ENCODE assay signal across 27 cellular contexts in the genomic region with DNA sequence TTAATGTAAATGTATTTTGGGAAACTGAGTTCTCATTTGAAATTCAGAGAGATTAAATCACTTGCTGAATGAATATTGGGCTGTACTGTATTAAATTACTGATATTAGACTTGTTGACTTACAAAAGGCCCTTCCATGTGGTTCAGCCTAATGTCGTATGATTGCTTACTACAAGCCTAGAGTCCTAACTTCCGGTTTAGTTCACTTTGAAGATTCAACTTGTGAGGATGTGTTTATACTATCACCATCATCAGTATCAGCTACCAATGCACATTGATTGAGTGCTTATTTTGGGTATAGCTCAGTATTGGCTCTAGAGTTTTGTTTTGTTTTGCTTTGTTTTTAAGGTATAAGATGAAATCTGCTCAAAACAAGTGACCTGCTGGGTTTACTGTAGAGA. TPM values are rescaled to one million over a fixed set of nuclear protein-coding genes. Genes with fewer than 3 reads are reported as not detected.
DNase-seq lines count a peak whose midpoint lies in the region; ATAC-seq and FAIRE-seq lines count a peak whose summit lies in the region.
"Had no signal": no experiment of that assay in that cellular context is flagged by ENCODE, and none has a peak within 500 bp of the region (broad histone marks: within the 10 kb centered on the region; RNA-seq: fewer than 3 reads in every experiment).

No MANE protein-coding gene starts in this region.

- H3K27me3 Mint-ChIP-seq in CD4-positive, CD25-positive, alpha-beta regulatory T cell = no peaks in the 10 kb centered on the region
- no peaks in the 10 kb centered on the region for H3K27me3 Mint-ChIP-seq in T-helper 1 cell treated with Interleukin-12 subunit alpha and Interleukin-12 subunit beta and Interleukin-4 antibody, amounts not matched to agents 30 μg/mL and 1 μg/mL, for 36 hours (ENCODE audit: low read depth)
- no peaks in the 10 kb centered on the region for H3K27me3 Mint-ChIP-seq in central memory CD8-positive, alpha-beta T cell
- H3K27me3 Mint-ChIP-seq: brain, naive B cell, type B pancreatic cell had no signal

- no peak overlapping the region for H2AK5ac ChIP-seq in mesendoderm (ENCODE audit: low read length)

- DNase-seq in activated CD4-positive, CD25-positive, alpha-beta regulatory T cell treated with anti-CD3 and anti-CD28 coated beads, Interleukin-2, amount 50 U/mL, for 72 hours = no peak
- DNase-seq in CD4-positive, CD25-positive, alpha-beta regulatory T cell = peak in 2 of 3 donors; percentile 41 to 81
- no peak for DNase-seq in central memory CD8-positive, alpha-beta T cell (ENCODE audit: low spot score in 2 of 2)
- DNase-seq in mesendoderm = no peak
- no peak for DNase-seq in RCC 7860 (ENCODE audit: low spot score)
- DNase-seq: 8988T; activated T-cell treated with anti-CD3 and anti-CD28 coated beads for 4 hours; Caco-2; colonic mucosa; HFFc6; Karpas-422; mesenchymal stem cell; naive B cell; NCI-H1092; NCI-H2029; NCI-H345; pancreas; right cardiac atrium; stimulated activated CD4-positive, alpha-beta T cell treated with anti-CD3 and anti-CD28 coated beads, Interleukin-12 subunit alpha, Interleukin-12 subunit beta, amount 100 ng/mL, for 4 hours had no signal

- H2BK120ac ChIP-seq in mesendoderm (ENCODE audit: low read depth, low read length) = no peak overlapping the region

- H3K79me1 ChIP-seq in mesendoderm (ENCODE audit: low read length) = peaks cover 6% of the 10 kb centered on the region

- no peaks in the 10 kb centered on the region for H3K9me3 ChIP-seq in CD4-positive, CD25-positive, alpha-beta regulatory T cell (ENCODE audit: control insufficient read depth in 2 of 2, low read length in 2 of 2)
- H3K9me3 ChIP-seq: Caco-2, colonic mucosa, pancreas had no signal

- no peak overlapping the region for H3K9ac ChIP-seq in mesendoderm (ENCODE audit: low read length)

- no peak overlapping the region for H3K4me2 ChIP-seq in mesendoderm (ENCODE audit: low read length)

- FAIRE-seq in RCC 7860 (lab: Jason Lieb, UNC) = no peak
- FAIRE-seq: GM19239, pancreas had no signal

- H4K5ac ChIP-seq in mesendoderm (ENCODE audit: low read length) = no peak overlapping the region

- no peaks in the 10 kb centered on the region for H3K27me3 ChIP-seq in CD4-positive, CD25-positive, alpha-beta regulatory T cell (ENCODE audit: control insufficient read depth, insufficient read depth, low read length)
- no peaks in the 10 kb centered on the region for H3K27me3 ChIP-seq in mesendoderm (ENCODE audit: insufficient read depth, low read length, poor library complexity)
- H3K27me3 ChIP-seq: colonic mucosa, pancreas had no signal

- peak; percentile 32 to 48 for ATAC-seq in activated CD4-positive, CD25-positive, alpha-beta regulatory T cell treated with anti-CD3 and anti-CD28 coated beads, Interleukin-2, amount 50 U/mL, for 24 hours
- ATAC-seq in CD4-positive, CD25-positive, alpha-beta regulatory T cell (ENCODE audit: low read depth in 2 of 2) = peak; percentile 90 to 93
- ATAC-seq in central memory CD8-positive, alpha-beta T cell (replicated peaks; ENCODE audit: extremely low read depth, poor library complexity, severe bottlenecking) = peak; percentile 82
- ATAC-seq in GM21723 (IDR thresholded peaks at IDR 0.05; ENCODE audit: unreplicated experiment) = no peak
- ATAC-seq: pancreas, right cardiac atrium had no signal

- no peak overlapping the region for H3K4ac ChIP-seq in mesendoderm (ENCODE audit: low read depth, low read length)

- no peak overlapping the region for H3K56ac ChIP-seq in mesendoderm (ENCODE audit: low read length)

- peaks cover 42% of the 10 kb centered on the region for H3K36me3 Mint-ChIP-seq in CD4-positive, CD25-positive, alpha-beta regulatory T cell
- peaks cover 49% of the 10 kb centered on the region for H3K36me3 Mint-ChIP-seq in T-helper 1 cell treated with Interleukin-12 subunit alpha and Interleukin-12 subunit beta and Interleukin-4 antibody, amounts not matched to agents 30 μg/mL and 1 μg/mL, for 36 hours (ENCODE audit: low read depth)
- H3K36me3 Mint-ChIP-seq in central memory CD8-positive, alpha-beta T cell (ENCODE audit: insufficient read depth) = peaks cover 40% of the 10 kb centered on the region

- no peak overlapping the region for H3K23ac ChIP-seq in mesendoderm (ENCODE audit: low read length)

- H3K4me3 ChIP-seq in CD4-positive, CD25-positive, alpha-beta regulatory T cell (ENCODE audit: low read depth, low read length) = peak overlapping the region; percentile 23
- H3K4me3 ChIP-seq in mesendoderm (ENCODE audit: low read length) = no peak overlapping the region
- H3K4me3 ChIP-seq: colonic mucosa, pancreas had no signal

- H2BK5ac ChIP-seq in mesendoderm (ENCODE audit: low read length) = no peak overlapping the region

- no peak overlapping the region for H3K18ac ChIP-seq in mesendoderm (ENCODE audit: low read length)

- H3K36me3 ChIP-seq in CD4-positive, CD25-positive, alpha-beta regulatory T cell (ENCODE audit: control insufficient read depth, insufficient read depth, low read length) = peaks cover 38% of the 10 kb centered on the region
- H3K36me3 ChIP-seq in mesendoderm (ENCODE audit: control insufficient read depth, insufficient read depth, low read length) = no peaks in the 10 kb centered on the region
- H3K36me3 ChIP-seq: colonic mucosa had no signal

- peak overlapping the region; percentile 74 to 87 (median 86) for H3K27ac Mint-ChIP-seq in CD4-positive, CD25-positive, alpha-beta regulatory T cell
- peak overlapping the region; percentile 21 for H3K27ac Mint-ChIP-seq in T-helper 1 cell treated with Interleukin-12 subunit alpha and Interleukin-12 subunit beta and Interleukin-4 antibody, amounts not matched to agents 30 μg/mL and 1 μg/mL, for 36 hours
- H3K27ac Mint-ChIP-seq in central memory CD8-positive, alpha-beta T cell (ENCODE audit: low read depth) = peak overlapping the region; percentile 68
- H3K27ac Mint-ChIP-seq: brain, type B pancreatic cell had no signal

- H3K79me2 ChIP-seq in mesendoderm (ENCODE audit: control insufficient read depth, insufficient read depth, low read length) = peaks cover 59% of the 10 kb centered on the region

- peak overlapping the region; percentile 13 to 60 (median 28) for H3K4me3 Mint-ChIP-seq in CD4-positive, CD25-positive, alpha-beta regulatory T cell
- H3K4me3 Mint-ChIP-seq in T-helper 1 cell treated with Interleukin-12 subunit alpha and Interleukin-12 subunit beta and Interleukin-4 antibody, amounts not matched to agents 30 μg/mL and 1 μg/mL, for 36 hours = no peak overlapping the region
- H3K4me3 Mint-ChIP-seq in central memory CD8-positive, alpha-beta T cell = peak overlapping the region; percentile 13
- H3K4me3 Mint-ChIP-seq: brain, HFFc6, naive B cell, type B pancreatic cell had no signal

- peak overlapping the region; percentile 68 for H3K27ac ChIP-seq in CD4-positive, CD25-positive, alpha-beta regulatory T cell (ENCODE audit: insufficient read depth, low read length, poor library complexity, severe bottlenecking)
- no peak overlapping the region for H3K27ac ChIP-seq in mesendoderm (ENCODE audit: low read depth, low read length)
- H3K27ac ChIP-seq: colonic mucosa, pancreas had no signal

- H4K8ac ChIP-seq in mesendoderm (ENCODE audit: low read depth, low read length) = no peak overlapping the region

- WGBS in mesendoderm (ENCODE audit: extremely low coverage, insufficient coverage, low lambda C conversion rate) = no CpG with 5 or more reads among the region's 2 CpGs

- H2BK15ac ChIP-seq in mesendoderm (replicated peaks; ENCODE audit: low read depth) = no peak overlapping the region

- peaks cover 58% of the 10 kb centered on the region for H3K4me1 ChIP-seq in CD4-positive, CD25-positive, alpha-beta regulatory T cell (ENCODE audit: control insufficient read depth, insufficient read depth, low read length, poor library complexity, severe bottlenecking)
- H3K4me1 ChIP-seq in mesendoderm (ENCODE audit: control insufficient read depth, low read depth, low read length) = no peaks in the 10 kb centered on the region
- H3K4me1 ChIP-seq: Caco-2, colonic mucosa had no signal

- peaks cover 46 to 85% (median 71%) of the 10 kb centered on the region in 4 donors for H3K4me1 Mint-ChIP-seq in CD4-positive, CD25-positive, alpha-beta regulatory T cell
- H3K4me1 Mint-ChIP-seq in T-helper 1 cell treated with Interleukin-12 subunit alpha and Interleukin-12 subunit beta and Interleukin-4 antibody, amounts not matched to agents 30 μg/mL and 1 μg/mL, for 36 hours (ENCODE audit: low read depth) = peaks cover 60% of the 10 kb centered on the region
- peaks cover 59% of the 10 kb centered on the region for H3K4me1 Mint-ChIP-seq in central memory CD8-positive, alpha-beta T cell

- H3K9me3 Mint-ChIP-seq in CD4-positive, CD25-positive, alpha-beta regulatory T cell = no peaks in the 10 kb centered on the region
- H3K9me3 Mint-ChIP-seq in T-helper 1 cell treated with Interleukin-12 subunit alpha and Interleukin-12 subunit beta and Interleukin-4 antibody, amounts not matched to agents 30 μg/mL and 1 μg/mL, for 36 hours = no peaks in the 10 kb centered on the region
- H3K9me3 Mint-ChIP-seq in central memory CD8-positive, alpha-beta T cell = no peaks in the 10 kb centered on the region
- H3K9me3 Mint-ChIP-seq: brain, HFFc6 had no signal

RNA-seq across cellular contexts. Expression of gene FAM217A, which starts 48.3 kb away (rescaled TPM):
- not detected for total RNA-seq in CD4-positive, CD25-positive, alpha-beta regulatory T cell
- under 1 TPM in 2 of 4 donors, not detected in 2; 0.08 to 0.22 TPM for polyA plus RNA-seq in CD4-positive, CD25-positive, alpha-beta regulatory T cell
- polyA plus RNA-seq in mesendoderm (2013, experiment 1 of 2) = 0.03 TPM
- 0.03 TPM for polyA plus RNA-seq in mesendoderm (2013, experiment 2 of 2)
- total RNA-seq: Caco-2, colonic mucosa, Daoy, HFFc6, HT1080, right cardiac atrium had no signal
- polyA plus RNA-seq: right cardiac atrium had no signal

Comparison
In these comparisons a context has a peak if more than half of its experiments do, and no peak if none do; other contexts are left out.
1. DNase-seq: peak in CD4-positive, CD25-positive, alpha-beta regulatory T cell (2 of 3); none in activated CD4-positive, CD25-positive, alpha-beta regulatory T cell treated with anti-CD3 and anti-CD28 coated beads, Interleukin-2, amount 50 U/mL, for 72 hours (single experiment), central memory CD8-positive, alpha-beta T cell (0 of 2), mesendoderm (single experiment) and RCC 7860 (single experiment).
2. H3K27ac Mint-ChIP-seq: peak in every context shown above with its lines; median percentile 86 in CD4-positive, CD25-positive, alpha-beta regulatory T cell; 68 in central memory CD8-positive, alpha-beta T cell; 21 in T-helper 1 cell treated with Interleukin-12 subunit alpha and Interleukin-12 subunit beta and Interleukin-4 antibody, amounts not matched to agents 30 μg/mL and 1 μg/mL, for 36 hours.